ENCODE assay signal across 9 cellular contexts in the genomic region with DNA sequence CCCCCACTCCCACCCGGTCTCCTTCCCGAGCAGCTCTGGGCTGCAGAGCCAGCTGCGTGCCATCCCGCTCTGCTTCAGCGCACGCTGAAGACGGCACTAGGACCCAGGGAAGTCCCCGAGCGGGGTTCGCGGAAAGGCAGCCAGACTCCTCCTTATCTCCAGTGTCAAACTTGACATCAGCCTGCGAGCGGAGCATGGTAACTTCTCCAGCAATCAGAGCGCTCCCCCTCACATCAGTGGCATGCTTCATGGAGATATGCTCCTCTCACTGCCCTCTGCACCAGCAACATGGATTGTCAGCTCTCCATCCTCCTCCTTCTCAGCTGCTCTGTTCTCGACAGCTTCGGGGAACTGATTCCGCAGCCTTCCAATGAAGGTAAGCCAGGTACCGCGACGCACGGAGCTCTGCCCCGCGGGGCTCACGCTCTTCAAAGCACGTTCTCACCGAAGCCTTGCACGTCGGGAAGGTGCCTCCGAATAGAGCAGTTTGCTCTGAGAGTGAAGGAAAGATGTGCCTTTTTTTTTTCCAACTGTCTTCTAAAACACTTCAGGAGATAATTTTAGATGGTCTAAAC. TPM values are rescaled to one million over a fixed set of nuclear protein-coding genes. Genes with fewer than 3 reads are reported as not detected.
DNase-seq lines count a peak whose midpoint lies in the region; ATAC-seq and TF ChIP-seq lines count a peak whose summit lies in the region.
"Had no signal": no experiment of that assay in that cellular context is flagged by ENCODE, and none has a peak within 500 bp of the region (broad histone marks: within the 10 kb centered on the region; RNA-seq: fewer than 3 reads in every experiment).

A gene (plus strand): TSS at position 161 of the 575 bp plus-strand sequence. CDS start 128 bp downstream, at position 289.

- H2AFZ ChIP-seq in hepatocyte = peak within 1 kb of the TSS; percentile 72

- no peaks in the 10 kb centered on the region for H3K9me2 ChIP-seq in hepatocyte (replicated peaks; ENCODE audit: insufficient read depth)

- H3K4me1 ChIP-seq in hepatocyte (ENCODE audit: insufficient read depth) (no peaks in the 10 kb centered on the region), psoas muscle (no peaks in the 10 kb centered on the region)

- H3K4me2 ChIP-seq in hepatocyte = peak within 1 kb of the TSS; percentile 86

- in situ Hi-C loops in SK-MEL-5 (cut with HindIII; ENCODE audit: low pct_unique_long_range_greater_than_20kb, low sequenced_read_pairs) (no loop called here), astrocyte of the spinal cord (cut with HindIII; ENCODE audit: low sequenced_read_pairs) (no loop called here)

- peak within 1 kb of the TSS; percentile 63 for H3K4me3 ChIP-seq in astrocyte of the spinal cord (ENCODE audit: low read depth, low read length)
- H3K4me3 ChIP-seq in hepatocyte = peak within 1 kb of the TSS; percentile 53
- peak within 1 kb of the TSS; percentile 59 for H3K4me3 ChIP-seq in psoas muscle

- peak; percentile 93 for ATAC-seq in GM19468 (IDR thresholded peaks at IDR 0.05; ENCODE audit: extremely low read depth, unreplicated experiment)
- ATAC-seq in HG03521 (IDR thresholded peaks at IDR 0.05; ENCODE audit: unreplicated experiment) = peak; percentile 93
- peak; percentile 15 to 79 (median 62) for ATAC-seq in psoas muscle

- no peak for TF ChIP-seq CTCF in astrocyte of the spinal cord (IDR thresholded peaks at IDR 0.05; ENCODE audit: low read depth, low read length)
- TF ChIP-seq CTCF in hepatocyte (IDR thresholded peaks at IDR 0.05; ENCODE audit: poor library complexity) = no peak
- no peak for TF ChIP-seq CTCF in psoas muscle (IDR thresholded peaks at IDR 0.05)

- H3K27me3 ChIP-seq in hepatocyte = peaks cover 34% of the 10 kb centered on the region
- H3K27me3 ChIP-seq in psoas muscle (ENCODE audit: insufficient read depth in 3 of 3, low read length in 2 of 3) = peaks cover 0 to 21% (median 3%) of the 10 kb centered on the region in 3 donors

- intact Hi-C loops in psoas muscle (cut with DNase I) = loop anchor here (10.0 kb wide), 1 partner anchor 903 kb away; no protein-coding TSS in a partner anchor

- WGBS in hepatocyte (ENCODE audit: low lambda C conversion rate, missing lambda C conversion rate) = under 1% methylated on average over 29 of the region's 29 CpGs
- 0 to 1% (median 1%) methylated on average over 29 of the region's 29 CpGs for WGBS in psoas muscle, 3 donors

- no peaks in the 10 kb centered on the region for H3K9me3 ChIP-seq in hepatocyte (ENCODE audit: low read depth)
- H3K9me3 ChIP-seq in psoas muscle = no peaks in the 10 kb centered on the region

- DNase-seq in CMK (ENCODE audit: low read depth) (peak; percentile 17), SK-MEL-5 (ENCODE audit: low read depth, low spot score) (peak; percentile 96), astrocyte of the spinal cord (ENCODE audit: low read depth, low spot score) (peak; percentile 78), hepatocyte (ENCODE audit: low spot score) (peak; percentile 73), psoas muscle (peak; percentile 57 to 85), GF-D8 (lab: John Stamatoyannopoulos, UW) (no peak)

- H3K36me3 ChIP-seq in hepatocyte (replicated peaks; ENCODE audit: insufficient read depth, low read depth) (no peaks in the 10 kb centered on the region), psoas muscle (ENCODE audit: insufficient read depth in 1 of 2, low read depth in 1 of 2) (no peaks in the 10 kb centered on the region)

- H3K27ac ChIP-seq in hepatocyte = no peak within 1 kb of the TSS
- H3K27ac ChIP-seq in psoas muscle = no peak within 1 kb of the TSS

- no peaks in the 10 kb centered on the region for H3K79me2 ChIP-seq in hepatocyte

- no peaks in the 10 kb centered on the region for H4K20me1 ChIP-seq in hepatocyte (ENCODE audit: insufficient read depth, poor library complexity, severe bottlenecking)

RNA-seq across cellular contexts. Expression of the gene that starts here (rescaled TPM):
- total RNA-seq in SK-MEL-5 (2014; rRNA removed; shearing (Covaris generic)) = 40.8 and 43.2 TPM in 2 replicates
- polyA plus RNA-seq in SK-MEL-5 (2015; cell fraction: cytosol; rRNA removed) = 21.8 and 26.8 TPM in 2 replicates
- 18.9 and 21.3 TPM in 2 replicates for polyA plus RNA-seq in SK-MEL-5 (2015; cell fraction: nucleus; rRNA removed)
- total RNA-seq in hepatocyte = 15.1 and 15.3 TPM in 2 replicates
- polyA plus RNA-seq in hepatocyte = 0.62 and 3.0 TPM in 2 replicates
- total RNA-seq in psoas muscle = 1 to 10 TPM in 2 of 4 donors, under 1 TPM in 2; 0.40 to 2.4 (median 1.1) TPM
- polyA plus RNA-seq in psoas muscle = under 1 TPM; 0.12 to 0.64 (median 0.20) TPM
- total RNA-seq: T-helper 2 cell treated with Interferon-gamma antibody and Interleukin-4, amounts not matched to agents 100 ng/mL and 5 ng/mL, for 36 hours had no signal
